1 cellular context compared by ENCODE assay signal in the genomic region with DNA sequence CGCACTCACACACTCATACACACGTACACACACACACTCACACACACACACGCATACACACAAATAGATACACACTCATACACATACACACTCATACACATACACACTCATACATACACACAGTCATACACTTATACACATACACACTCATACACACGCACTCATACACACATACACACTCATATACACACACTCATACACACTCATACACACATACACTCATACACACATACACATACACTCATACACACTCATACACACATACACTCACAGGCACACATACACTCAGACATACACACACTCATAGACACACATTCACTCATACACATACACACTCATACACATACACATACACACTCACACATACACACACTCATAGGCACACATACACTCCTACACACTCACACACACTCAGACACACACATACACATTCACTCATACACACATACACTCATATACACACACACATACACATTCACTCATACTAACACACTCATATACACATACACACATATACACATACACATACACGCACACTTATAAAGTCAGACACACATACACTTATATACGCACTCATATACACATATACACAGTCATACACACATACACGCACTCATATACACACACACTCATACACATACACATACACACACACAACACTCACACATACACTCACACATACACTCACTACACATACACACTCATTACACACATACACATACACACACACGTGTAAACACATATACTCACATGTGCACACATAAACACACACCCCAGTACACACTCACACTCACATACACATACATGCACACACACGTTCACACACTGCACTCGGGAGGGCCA.
TF ChIP-seq lines count a peak whose summit lies in the region.

No MANE protein-coding gene starts in this region.

TF ChIP-seq in GM12878, 131 proteins besides CTCF, POLR2A, EP300 and RAD21:
- TF ChIP-seq, protein P1, sequence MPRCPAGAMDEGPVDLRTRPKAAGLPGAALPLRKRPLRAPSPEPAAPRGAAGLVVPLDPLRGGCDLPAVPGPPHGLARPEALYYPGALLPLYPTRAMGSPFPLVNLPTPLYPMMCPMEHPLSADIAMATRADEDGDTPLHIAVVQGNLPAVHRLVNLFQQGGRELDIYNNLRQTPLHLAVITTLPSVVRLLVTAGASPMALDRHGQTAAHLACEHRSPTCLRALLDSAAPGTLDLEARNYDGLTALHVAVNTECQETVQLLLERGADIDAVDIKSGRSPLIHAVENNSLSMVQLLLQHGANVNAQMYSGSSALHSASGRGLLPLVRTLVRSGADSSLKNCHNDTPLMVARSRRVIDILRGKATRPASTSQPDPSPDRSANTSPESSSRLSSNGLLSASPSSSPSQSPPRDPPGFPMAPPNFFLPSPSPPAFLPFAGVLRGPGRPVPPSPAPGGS (IDR thresholded peaks at IDR 0.05; ENCODE audit: borderline replicate concordance, insufficient read depth, low read depth, low read length, poor library complexity, severe bottlenecking) = peak; percentile 91
- TF ChIP-seq, protein P2, sequence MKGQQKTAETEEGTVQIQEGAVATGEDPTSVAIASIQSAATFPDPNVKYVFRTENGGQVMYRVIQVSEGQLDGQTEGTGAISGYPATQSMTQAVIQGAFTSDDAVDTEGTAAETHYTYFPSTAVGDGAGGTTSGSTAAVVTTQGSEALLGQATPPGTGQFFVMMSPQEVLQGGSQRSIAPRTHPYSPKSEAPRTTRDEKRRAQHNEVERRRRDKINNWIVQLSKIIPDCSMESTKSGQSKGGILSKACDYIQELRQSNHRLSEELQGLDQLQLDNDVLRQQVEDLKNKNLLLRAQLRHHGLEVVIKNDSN (IDR thresholded peaks at IDR 0.05; ENCODE audit: borderline replicate concordance, extremely low read length, insufficient read depth, low read depth, low read length) = no peak
- peak; percentile 49; the same call in 1 of the 2 replicates for TF ChIP-seq NFIC (IDR thresholded peaks at IDR 0.05; ENCODE audit: low read depth, low read length)
